9 cellular contexts compared by ENCODE assay signal in genomic region chr7:26284995-26285632, GRCh38. TPM values are rescaled to one million over a fixed set of nuclear protein-coding genes. Genes with fewer than 3 reads are reported as not detected.
DNase-seq lines count a peak whose midpoint lies in the region; ATAC-seq and TF ChIP-seq lines count a peak whose summit lies in the region.
"Had no signal": no experiment of that assay in that cellular context is flagged by ENCODE, and none has a peak within 500 bp of the region (broad histone marks: within the 10 kb centered on the region; RNA-seq: fewer than 3 reads in every experiment).

No MANE protein-coding gene starts in this region.

- no peaks in the 10 kb centered on the region for H3K36me3 Mint-ChIP-seq in activated T-helper 2 cell treated with anti-CD3 and anti-CD28 coated beads, Interferon-gamma antibody, Interleukin-2, Interleukin-4, amounts not matched to agents 10 μg/mL and 5 μg/mL and 100 μg/mL, durations not matched to agents 14 hours and 24 hours and 36 hours (ENCODE audit: low read depth)

- H3K4me1 ChIP-seq in DOHH2 (ENCODE audit: control insufficient read depth, low read length) (peaks cover 6% of the 10 kb centered on the region; the same call in 1 of the 2 replicates), HEK293 (ENCODE audit: control insufficient read depth, insufficient read depth, low read length) (no peaks in the 10 kb centered on the region), RWPE2 (ENCODE audit: insufficient read depth, poor library complexity, severe bottlenecking) (no peaks in the 10 kb centered on the region), foreskin keratinocyte (no peaks in the 10 kb centered on the region)
- H3K4me1 ChIP-seq: gastrocnemius medialis had no signal

- no peak overlapping the region for H3K27ac Mint-ChIP-seq in activated T-helper 2 cell treated with anti-CD3 and anti-CD28 coated beads, Interferon-gamma antibody, Interleukin-2, Interleukin-4, amounts not matched to agents 10 μg/mL and 5 μg/mL and 100 μg/mL, durations not matched to agents 14 hours and 24 hours and 36 hours

- ATAC-seq in RWPE2 (ENCODE audit: low read depth), result peak; percentile 60; the same call in 1 of the 3 replicates
- peak; percentile 72 for ATAC-seq in foreskin keratinocyte
- ATAC-seq in left cardiac atrium, result no peak
- no peak for ATAC-seq in HG03469 (IDR thresholded peaks at IDR 0.05; ENCODE audit: unreplicated experiment)
- ATAC-seq: gastrocnemius medialis had no signal

- no peak for DNase-seq in RWPE2 (ENCODE audit: low spot score)
- DNase-seq in foreskin keratinocyte, result peak in 1 of 2 donors; percentile 61
- no peak for DNase-seq in activated T-helper 2 cell treated with anti-CD3 and anti-CD28 coated beads, Interferon-gamma antibody, Interleukin-2, Interleukin-4, amounts not matched to agents 10 μg/mL and 5 μg/mL and 100 μg/mL, durations not matched to agents 14 hours and 24 hours and 36 hours (ENCODE audit: low spot score)
- DNase-seq in left cardiac atrium, result no peak
- DNase-seq: activated naive CD4-positive, alpha-beta T cell; gastrocnemius medialis had no signal

- CTCF ChIA-PET in HEK293 (lab: Yijun Ruan, JAX), result interaction anchor here (0.6 to 1.0 kb wide), 10 partner anchors 34 to 392 kb away, joined by 3 to 6 read pairs (median 3); no protein-coding TSS in a partner anchor

- peaks cover 7% of the 10 kb centered on the region; the same call in 1 of the 2 replicates for H3F3A ChIP-seq in DOHH2 (ENCODE audit: control insufficient read depth, insufficient read depth)

- H3K4me3 ChIP-seq in DOHH2 (ENCODE audit: low read length), result no peak overlapping the region
- no peak overlapping the region for H3K4me3 ChIP-seq in HEK293 (ENCODE audit: low read depth, low read length)
- no peak overlapping the region for H3K4me3 ChIP-seq in RWPE2 (ENCODE audit: severe bottlenecking)
- H3K4me3 ChIP-seq: gastrocnemius medialis had no signal

- H4K20me1 ChIP-seq in DOHH2 (ENCODE audit: control insufficient read depth, insufficient read depth, low read depth, low read length), result no peaks in the 10 kb centered on the region

- H3K4me3 Mint-ChIP-seq in activated T-helper 2 cell treated with anti-CD3 and anti-CD28 coated beads, Interferon-gamma antibody, Interleukin-2, Interleukin-4, amounts not matched to agents 10 μg/mL and 5 μg/mL and 100 μg/mL, durations not matched to agents 14 hours and 24 hours and 36 hours (ENCODE audit: low read depth), result no peak overlapping the region

- H3K27ac ChIP-seq in DOHH2 (ENCODE audit: low read depth, low read length), result no peak overlapping the region
- no peak overlapping the region for H3K27ac ChIP-seq in HEK293 (ENCODE audit: extremely low read depth, low read depth, low read length)
- no peak overlapping the region for H3K27ac ChIP-seq in RWPE2 (ENCODE audit: poor library complexity, severe bottlenecking)
- H3K27ac ChIP-seq in foreskin keratinocyte, result no peak overlapping the region
- H3K27ac ChIP-seq: gastrocnemius medialis had no signal

- peak; percentile 54 for TF ChIP-seq CTCF in DOHH2 (IDR thresholded peaks at IDR 0.05; ENCODE audit: low read depth, low read length, poor library complexity, severe bottlenecking)
- no peak for TF ChIP-seq CTCF in HEK293 (tag by site-specific recombination; IDR thresholded peaks at IDR 0.05)
- peak; percentile 21 for TF ChIP-seq CTCF in RWPE2 (IDR thresholded peaks at IDR 0.05; ENCODE audit: poor library complexity, severe bottlenecking)
- TF ChIP-seq CTCF in foreskin keratinocyte (conservative IDR thresholded peaks at IDR 0.05), result peak; percentile 66

- intact Hi-C loops in activated T-helper 2 cell treated with anti-CD3 and anti-CD28 coated beads, Interferon-gamma antibody, Interleukin-2, Interleukin-4, amounts not matched to agents 10 μg/mL and 5 μg/mL and 100 μg/mL, durations not matched to agents 14 hours and 24 hours and 36 hours (cut with micrococcal nuclease), result loop anchor here (2.0 kb wide), 1 partner anchor 206 kb away; no protein-coding TSS in a partner anchor
- intact Hi-C loops in left cardiac atrium (cut with DNase I), result loop anchor here in 1 of 2 donors (10.0 kb wide), 1 partner anchor 190 kb away; no protein-coding TSS in a partner anchor

- H3K79me2 ChIP-seq in DOHH2 (ENCODE audit: control insufficient read depth, low read length), result no peaks in the 10 kb centered on the region

- H3K27me3 Mint-ChIP-seq in activated T-helper 2 cell treated with anti-CD3 and anti-CD28 coated beads, Interferon-gamma antibody, Interleukin-2, Interleukin-4, amounts not matched to agents 10 μg/mL and 5 μg/mL and 100 μg/mL, durations not matched to agents 14 hours and 24 hours and 36 hours (ENCODE audit: low read depth), result peaks cover 4% of the 10 kb centered on the region

- H3K4me2 ChIP-seq in DOHH2 (ENCODE audit: low read length), result no peak overlapping the region

- H3K9me3 ChIP-seq in DOHH2 (ENCODE audit: control insufficient read depth, insufficient read depth, low read length) (no peaks in the 10 kb centered on the region), HEK293 (ENCODE audit: control insufficient read depth, insufficient read depth, low read depth, low read length) (no peaks in the 10 kb centered on the region), RWPE2 (ENCODE audit: severe bottlenecking) (no peaks in the 10 kb centered on the region)
- H3K9me3 ChIP-seq: gastrocnemius medialis had no signal

- H3K36me3 ChIP-seq in DOHH2 (ENCODE audit: control insufficient read depth, low read length), result no peaks in the 10 kb centered on the region
- no peaks in the 10 kb centered on the region for H3K36me3 ChIP-seq in HEK293 (ENCODE audit: control insufficient read depth in 2 of 2, insufficient read depth in 1 of 2, low read length in 2 of 2)
- H3K36me3 ChIP-seq in RWPE2 (ENCODE audit: low read depth), result no peaks in the 10 kb centered on the region
- H3K36me3 ChIP-seq: gastrocnemius medialis had no signal

- H3K27me3 ChIP-seq in DOHH2 (ENCODE audit: control insufficient read depth, low read length) (no peaks in the 10 kb centered on the region), RWPE2 (ENCODE audit: insufficient read depth, poor library complexity, severe bottlenecking) (no peaks in the 10 kb centered on the region), foreskin keratinocyte (no peaks in the 10 kb centered on the region)
- H3K27me3 ChIP-seq: gastrocnemius medialis had no signal

- H3K9me3 Mint-ChIP-seq in activated T-helper 2 cell treated with anti-CD3 and anti-CD28 coated beads, Interferon-gamma antibody, Interleukin-2, Interleukin-4, amounts not matched to agents 10 μg/mL and 5 μg/mL and 100 μg/mL, durations not matched to agents 14 hours and 24 hours and 36 hours, result no peaks in the 10 kb centered on the region

- POLR2A ChIA-PET in HEK293 (lab: Yijun Ruan, JAX), result interaction anchor here (1.0 kb wide), 1 partner anchor 85 kb away, joined by 3 read pairs; no protein-coding TSS in a partner anchor

- H3K4me1 Mint-ChIP-seq in activated T-helper 2 cell treated with anti-CD3 and anti-CD28 coated beads, Interferon-gamma antibody, Interleukin-2, Interleukin-4, amounts not matched to agents 10 μg/mL and 5 μg/mL and 100 μg/mL, durations not matched to agents 14 hours and 24 hours and 36 hours (ENCODE audit: low read depth), result peaks cover 7% of the 10 kb centered on the region

- H3K9me2 ChIP-seq in DOHH2 (replicated peaks; ENCODE audit: control insufficient read depth, low read length), result no peaks in the 10 kb centered on the region

TF ChIP-seq in HEK293, 187 proteins besides CTCF, POLR2A, EP300 and RAD21:
- TF ChIP-seq ZNF785 (tag by site-specific recombination; IDR thresholded peaks at IDR 0.05) (no peak), ZNF211 (tag by site-specific recombination; IDR thresholded peaks at IDR 0.05; ENCODE audit: low read depth) (no peak), MZF1 (tag by site-specific recombination; IDR thresholded peaks at IDR 0.05; ENCODE audit: borderline replicate concordance) (peak; percentile 41; the same call in 1 of the 2 replicates), ZNF692 (tag by site-specific recombination; IDR thresholded peaks at IDR 0.05) (no peak), ZIC2 (tag by site-specific recombination; IDR thresholded peaks at IDR 0.05) (no peak), ZNF133 (tag by site-specific recombination; IDR thresholded peaks at IDR 0.05) (peak; percentile 73), SALL2 (tag by site-specific recombination; IDR thresholded peaks at IDR 0.05; ENCODE audit: borderline replicate concordance) (no peak), ZNF658 (tag by site-specific recombination; IDR thresholded peaks at IDR 0.05) (no peak), BCL11B (tag by site-specific recombination; IDR thresholded peaks at IDR 0.05; ENCODE audit: low read depth) (no peak)

RNA-seq across cellular contexts. Expression of gene SNX10, which starts 6.5 kb away (rescaled TPM):
- total RNA-seq in foreskin keratinocyte (7.4 and 11.9 TPM in 2 replicates), left cardiac atrium (1 to 10 TPM; 5.7 to 7.1 TPM)
- polyA plus RNA-seq in foreskin keratinocyte, result 4.1 and 4.6 TPM in 2 replicates
- 54.9 and 59.3 TPM in 2 replicates for total RNA-seq in activated T-helper 2 cell treated with anti-CD3 and anti-CD28 coated beads, Interferon-gamma antibody, Interleukin-2, Interleukin-4, amounts not matched to agents 10 μg/mL and 5 μg/mL and 100 μg/mL, durations not matched to agents 14 hours and 24 hours and 36 hours

Comparison
In these comparisons a context has a peak if more than half of its experiments do, and no peak if none do; other contexts are left out.
1. ATAC-seq: peak in RWPE2 (single experiment) and foreskin keratinocyte (single experiment); none in left cardiac atrium (0 of 2) and HG03469 (single experiment).